Comparison of ENCODE assay signal across 13 cellular contexts in the genomic region with DNA sequence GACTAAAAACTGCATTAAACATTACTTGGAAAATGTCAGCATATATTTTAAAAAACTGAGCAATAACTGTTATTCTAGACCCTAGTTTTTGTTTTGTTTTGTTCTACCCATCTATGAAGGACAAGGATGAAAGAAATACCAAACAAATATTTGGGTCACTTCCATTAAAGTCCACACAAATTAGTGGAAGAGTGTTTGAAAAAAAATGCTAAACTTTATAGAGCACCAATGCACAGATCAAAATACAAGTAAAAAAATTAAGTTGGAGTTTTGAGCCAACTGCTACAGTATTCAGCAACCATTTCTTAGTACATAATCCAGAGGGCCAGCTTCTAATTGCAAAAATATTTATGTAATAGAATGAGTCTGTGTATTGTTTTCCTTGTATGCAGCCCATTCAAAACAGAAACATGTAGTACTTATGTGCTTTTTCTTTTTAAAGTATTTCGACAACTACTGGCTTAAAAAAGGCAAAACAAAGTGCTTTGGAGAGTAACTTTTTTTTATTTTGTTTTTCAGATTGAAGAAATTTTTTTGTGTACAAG.
DNase-seq lines count a peak whose midpoint lies in the region; ATAC-seq and TF ChIP-seq lines count a peak whose summit lies in the region.
"Had no signal": no experiment of that assay in that cellular context is flagged by ENCODE, and none has a peak within 500 bp of the region (broad histone marks: within the 10 kb centered on the region; RNA-seq: fewer than 3 reads in every experiment).

No MANE protein-coding gene starts in this region.

- peaks cover 7% of the 10 kb centered on the region for H3K36me3 ChIP-seq in CD4-positive, alpha-beta memory T cell (ENCODE audit: insufficient read depth, low read length)
- H3K36me3 ChIP-seq in smooth muscle cell (ENCODE audit: low read depth) = no peaks in the 10 kb centered on the region
- H3K36me3 ChIP-seq: prostate gland, SJCRH30 had no signal

- H3K27ac ChIP-seq in CD4-positive, alpha-beta memory T cell (ENCODE audit: low read depth, low read length) = peak overlapping the region; percentile 13
- H3K27ac ChIP-seq in smooth muscle cell (ENCODE audit: low read depth) = peak overlapping the region; percentile 4
- H3K27ac ChIP-seq: SJCRH30 had no signal

- CTCF ChIA-PET in CD4-positive, alpha-beta memory T cell (lab: Charles Lee; ENCODE audit: partially characterized antibody) = no interaction called here

- no peaks in the 10 kb centered on the region for H3K27me3 ChIP-seq in CD4-positive, alpha-beta memory T cell (ENCODE audit: insufficient read depth, low read length)
- H3K27me3 ChIP-seq in smooth muscle cell (ENCODE audit: low read depth) = no peaks in the 10 kb centered on the region
- H3K27me3 ChIP-seq: heart left ventricle, SJCRH30 had no signal

- H4K20me1 ChIP-seq in smooth muscle cell (ENCODE audit: low read depth) = peaks cover 22% of the 10 kb centered on the region

- no peak for DNase-seq in CD4-positive, alpha-beta memory T cell
- DNase-seq in T-helper 17 cell (no peak), fibroblast of mammary gland (ENCODE audit: low read depth) (peak; percentile 43), smooth muscle cell (lab: John Stamatoyannopoulos, UW; ENCODE audit: unreplicated experiment) (no peak), glutamatergic neuron (no peak), SW480 (ENCODE audit: low spot score) (no peak)
- DNase-seq: activated B cell treated with CpG ODN at 0.5 μM for 24 hours, heart left ventricle, left cardiac atrium, MM.1S, SJCRH30 had no signal

- H3F3A ChIP-seq in smooth muscle cell (ENCODE audit: low read depth) = no peaks in the 10 kb centered on the region

- no peak overlapping the region for H3K4me2 ChIP-seq in smooth muscle cell

- POLR2A ChIA-PET in CD4-positive, alpha-beta memory T cell (lab: Charles Lee; ENCODE audit: partially characterized antibody) = interaction anchor here (1.0 kb wide), 1 partner anchor 81 kb away, joined by 4 read pairs; no protein-coding TSS in a partner anchor

- no peak overlapping the region for H3K9ac ChIP-seq in smooth muscle cell (ENCODE audit: low read depth)

- H3K9me3 Mint-ChIP-seq in CD4-positive, alpha-beta memory T cell = no peaks in the 10 kb centered on the region
- peaks cover 2% of the 10 kb centered on the region for H3K9me3 Mint-ChIP-seq in glutamatergic neuron (ENCODE audit: unreplicated experiment)
- H3K9me3 Mint-ChIP-seq: activated B cell treated with CpG ODN at 0.5 μM for 24 hours had no signal

- intact Hi-C loops in CD4-positive, alpha-beta memory T cell (cut with micrococcal nuclease) = loop anchor here (1.0 to 2.0 kb wide), 2 partner anchors 11 to 17 kb away; no protein-coding TSS in a partner anchor

- H3K27ac Mint-ChIP-seq in CD4-positive, alpha-beta memory T cell = peak overlapping the region; percentile 48 to 92 (median 76)
- H3K27ac Mint-ChIP-seq in T-helper 17 cell (peak overlapping the region; percentile 93), glutamatergic neuron (ENCODE audit: unreplicated experiment) (no peak overlapping the region)

- no peaks in the 10 kb centered on the region for H3K27me3 Mint-ChIP-seq in CD4-positive, alpha-beta memory T cell
- H3K27me3 Mint-ChIP-seq in T-helper 17 cell = no peaks in the 10 kb centered on the region
- H3K27me3 Mint-ChIP-seq in glutamatergic neuron (ENCODE audit: unreplicated experiment) = peaks cover 6% of the 10 kb centered on the region
- H3K27me3 Mint-ChIP-seq: activated B cell treated with CpG ODN at 0.5 μM for 24 hours had no signal

- H3K4me1 Mint-ChIP-seq in CD4-positive, alpha-beta memory T cell = peaks cover 51 to 76% (median 61%) of the 10 kb centered on the region in 4 donors
- H3K4me1 Mint-ChIP-seq in T-helper 17 cell (peaks cover 31% of the 10 kb centered on the region), glutamatergic neuron (ENCODE audit: low read depth, unreplicated experiment) (peaks cover 19% of the 10 kb centered on the region)

- TF ChIP-seq CTCF in fibroblast of mammary gland (conservative IDR thresholded peaks at IDR 0.05; ENCODE audit: control insufficient read depth, insufficient read depth, low read depth, low read length) (no peak), smooth muscle cell (IDR thresholded peaks at IDR 0.05; ENCODE audit: borderline replicate concordance, insufficient read depth, poor library complexity, severe bottlenecking) (no peak), glutamatergic neuron (IDR thresholded peaks at IDR 0.05; ENCODE audit: partially characterized antibody, unreplicated experiment) (no peak)

- peaks cover 77% of the 10 kb centered on the region for H3K4me1 ChIP-seq in CD4-positive, alpha-beta memory T cell (ENCODE audit: insufficient read depth, low read length)
- H3K4me1 ChIP-seq in smooth muscle cell (ENCODE audit: low read depth) = peaks cover 9% of the 10 kb centered on the region
- H3K4me1 ChIP-seq: SJCRH30 had no signal

- H3K79me2 ChIP-seq in smooth muscle cell (ENCODE audit: low read depth) = peaks cover 4% of the 10 kb centered on the region

- H3K36me3 Mint-ChIP-seq in CD4-positive, alpha-beta memory T cell = peaks cover 15 to 25% of the 10 kb centered on the region in 2 donors
- H3K36me3 Mint-ChIP-seq in T-helper 17 cell (ENCODE audit: low read depth) (peaks cover 4% of the 10 kb centered on the region), glutamatergic neuron (ENCODE audit: unreplicated experiment) (peaks cover 3% of the 10 kb centered on the region)

- H3K4me3 ChIP-seq in CD4-positive, alpha-beta memory T cell (ENCODE audit: low read length in 2 of 2) = no peak overlapping the region
- H3K4me3 ChIP-seq in fibroblast of mammary gland (ENCODE audit: control insufficient read depth, low read depth, low read length) = no peak overlapping the region
- H3K4me3 ChIP-seq in smooth muscle cell = no peak overlapping the region
- H3K4me3 ChIP-seq: heart left ventricle, prostate gland, SJCRH30 had no signal

- H2AFZ ChIP-seq in smooth muscle cell (ENCODE audit: low read depth) = no peak overlapping the region

- 95% methylated on average over 1 of the region's 1 CpG for WGBS in smooth muscle cell (ENCODE audit: low lambda C conversion rate)

- ATAC-seq in T-helper 17 cell (no peak), HG03342 (IDR thresholded peaks at IDR 0.05; ENCODE audit: unreplicated experiment) (no peak)

- H3K4me3 Mint-ChIP-seq in CD4-positive, alpha-beta memory T cell = peak overlapping the region in 5 of 8 donors; percentile 18 to 83 (median 45)
- H3K4me3 Mint-ChIP-seq in T-helper 17 cell (no peak overlapping the region), glutamatergic neuron (ENCODE audit: unreplicated experiment) (no peak overlapping the region)
- H3K4me3 Mint-ChIP-seq: activated B cell treated with CpG ODN at 0.5 μM for 24 hours had no signal

- H3K9me3 ChIP-seq in CD4-positive, alpha-beta memory T cell (ENCODE audit: control insufficient read depth in 1 of 2, low read length in 2 of 2) = no peaks in the 10 kb centered on the region
- peaks cover 3% of the 10 kb centered on the region for H3K9me3 ChIP-seq in T-helper 17 cell (ENCODE audit: control insufficient read depth, low read length, poor library complexity, severe bottlenecking)
- no peaks in the 10 kb centered on the region for H3K9me3 ChIP-seq in smooth muscle cell (replicated peaks; ENCODE audit: low read depth)
- H3K9me3 ChIP-seq: heart left ventricle, prostate gland, SJCRH30 had no signal

Comparison
In these comparisons a context has a peak if more than half of its experiments do, and no peak if none do; other contexts are left out.
1. H3K4me3 Mint-ChIP-seq: peak in CD4-positive, alpha-beta memory T cell (5 of 8); none in T-helper 17 cell (single experiment) and glutamatergic neuron (single experiment).